ENCODE assay signal across 32 cellular contexts in genomic region chr6:163962627-163963117, GRCh38.
DNase-seq lines count a peak whose midpoint lies in the region; ATAC-seq, FAIRE-seq and TF ChIP-seq lines count a peak whose summit lies in the region.
"Had no signal": no experiment of that assay in that cellular context is flagged by ENCODE, and none has a peak within 500 bp of the region (broad histone marks: within the 10 kb centered on the region; RNA-seq: fewer than 3 reads in every experiment).

No MANE protein-coding gene starts in this region.

- ATAC-seq in left cardiac atrium (peak; percentile 74 to 78), HepG2 (no peak), GM18519 (IDR thresholded peaks at IDR 0.05; ENCODE audit: low FRiP score, unreplicated experiment) (no peak), GM18907 (IDR thresholded peaks at IDR 0.05; ENCODE audit: unreplicated experiment) (no peak)
- ATAC-seq: activated CD8-positive, alpha-beta T cell treated with anti-CD3 and anti-CD28 coated beads, Interleukin-2, amount 10 ng/mL, durations not matched to agents 7 days and 5 days had no signal

- no peaks in the 10 kb centered on the region for H3K36me3 Mint-ChIP-seq in activated CD4-positive, alpha-beta T cell treated with anti-CD3 and anti-CD28 coated beads, Interleukin-2, amount 10 ng/mL, durations not matched to agents 24 days and 14 days (ENCODE audit: low read depth)
- H3K36me3 Mint-ChIP-seq: activated naive CD8-positive, alpha-beta T cell had no signal

- TF ChIP-seq EP300 in HepG2 (IDR thresholded peaks at IDR 0.05; ENCODE audit: low read depth in 2 of 2, low read length in 2 of 2) (no peak), HepG2 (CRISPR knock-in tag; IDR thresholded peaks at IDR 0.05; ENCODE audit: borderline replicate concordance) (no peak)

- H3K36me3 ChIP-seq in HepG2 (replicated peaks in 1 of 2; ENCODE audit: control insufficient read depth in 1 of 2, insufficient read depth in 2 of 2, low read length in 2 of 2) = no peaks in the 10 kb centered on the region
- H3K36me3 ChIP-seq: esophagus squamous epithelium, neutrophil, prostate gland, stomach, tibial nerve had no signal

- FAIRE-seq in HepG2 (lab: Jason Lieb, UNC) = no peak
- FAIRE-seq: G401.6, H1 had no signal

- peaks cover 0 to 60% of the 10 kb centered on the region in 2 experiments; a peak in 3 of 5 replicates for H3K27me3 ChIP-seq in HepG2 (ENCODE audit: control insufficient read depth in 1 of 2, insufficient read depth in 2 of 2, low read length in 2 of 2)
- H3K27me3 ChIP-seq: esophagus squamous epithelium, hepatocyte, neutrophil, stomach, tibial nerve had no signal

- 49% methylated on average over 13 of the region's 13 CpGs for WGBS in HepG2 (ENCODE audit: low lambda C conversion rate)

- no peak for TF ChIP-seq RAD21 in HepG2 (CRISPR knock-in tag; IDR thresholded peaks at IDR 0.05)

- no peak for TF ChIP-seq CTCF in HepG2 (CRISPR knock-in tag; IDR thresholded peaks at IDR 0.05)

- no peak overlapping the region for H3K4me3 Mint-ChIP-seq in activated CD4-positive, alpha-beta T cell treated with anti-CD3 and anti-CD28 coated beads, Interleukin-2, amount 10 ng/mL, durations not matched to agents 24 days and 14 days
- H3K4me3 Mint-ChIP-seq: activated CD8-positive, alpha-beta T cell treated with anti-CD3 and anti-CD28 coated beads, Interleukin-2, amount 10 ng/mL, durations not matched to agents 7 days and 5 days; activated naive CD8-positive, alpha-beta T cell; B cell; T-helper 1 cell treated with Interleukin-12 subunit alpha and Interleukin-12 subunit beta and Interleukin-4 antibody, amounts not matched to agents 30 μg/mL and 1 μg/mL, for 36 hours had no signal

- H3K27ac Mint-ChIP-seq in activated CD4-positive, alpha-beta T cell treated with anti-CD3 and anti-CD28 coated beads, Interleukin-2, amount 10 ng/mL, durations not matched to agents 24 days and 14 days = no peak overlapping the region
- H3K27ac Mint-ChIP-seq: activated CD8-positive, alpha-beta T cell treated with anti-CD3 and anti-CD28 coated beads, Interleukin-2, amount 10 ng/mL, durations not matched to agents 7 days and 5 days; activated naive CD8-positive, alpha-beta T cell; B cell; T-helper 1 cell treated with Interleukin-12 subunit alpha and Interleukin-12 subunit beta and Interleukin-4 antibody, amounts not matched to agents 30 μg/mL and 1 μg/mL, for 36 hours had no signal

- no peaks in the 10 kb centered on the region for H4K20me1 ChIP-seq in HepG2 (ENCODE audit: insufficient read depth, low read length)

- H3K9me3 ChIP-seq in HepG2 (ENCODE audit: low read length) = no peaks in the 10 kb centered on the region
- H3K9me3 ChIP-seq: esophagus squamous epithelium, neutrophil, prostate gland, SK-N-SH, stomach, tibial nerve had no signal

- DNase-seq in activated CD4-positive, alpha-beta T cell treated with anti-CD3 and anti-CD28 coated beads, Interleukin-2, amount 10 ng/mL, durations not matched to agents 24 days and 14 days = peak; percentile 45
- no peak for DNase-seq in activated CD4-positive, alpha-beta T cell treated with anti-CD3 and anti-CD28 coated beads, Interleukin-2, amount 50 U/mL, for 48 hours
- DNase-seq in NCI-H748 (lab: John Stamatoyannopoulos, UW; ENCODE audit: unreplicated experiment) (peak; percentile 94), left cardiac atrium (peak; percentile 66), NOMO-1 treated with dmso at 0.1 percent for 144 hours (lab: John Stamatoyannopoulos, UW; ENCODE audit: unreplicated experiment) (no peak), HepG2 (ENCODE audit: low spot score) (no peak)
- DNase-seq: activated CD4-positive, CD25-positive, alpha-beta regulatory T cell treated with anti-CD3 and anti-CD28 coated beads, Interleukin-2, amount 50 U/mL, for 72 hours; activated CD8-positive, alpha-beta T cell treated with anti-CD3 and anti-CD28 coated beads, Interleukin-2, amount 10 ng/mL, durations not matched to agents 7 days and 5 days; activated T-cell treated with anti-CD3 and anti-CD28 coated beads for 4 hours; aorta; caudate nucleus; cortex of kidney; DMS53; esophagus squamous epithelium; foreskin melanocyte; Kasumi-1; NCI-H187 treated with DMSO at 0.1 percent for 48 hours; NCI-H524; SK-N-SH; stomach had no signal

- no peak for TF ChIP-seq POLR2A in HepG2 (IDR thresholded peaks at IDR 0.05; ENCODE audit: insufficient read depth in 1 of 2, low read depth in 2 of 2, low read length in 2 of 2)

- no peak overlapping the region for H2AFZ ChIP-seq in HepG2 (ENCODE audit: low read length)
- H2AFZ ChIP-seq: hepatocyte had no signal

- no peaks in the 10 kb centered on the region for H3K79me2 ChIP-seq in HepG2 (ENCODE audit: insufficient read depth, low read length)
- H3K79me2 ChIP-seq: hepatocyte had no signal

- no peaks in the 10 kb centered on the region for H3K9me3 Mint-ChIP-seq in activated CD4-positive, alpha-beta T cell treated with anti-CD3 and anti-CD28 coated beads, Interleukin-2, amount 10 ng/mL, durations not matched to agents 24 days and 14 days
- H3K9me3 Mint-ChIP-seq: T-helper 1 cell treated with Interleukin-12 subunit alpha and Interleukin-12 subunit beta and Interleukin-4 antibody, amounts not matched to agents 30 μg/mL and 1 μg/mL, for 36 hours had no signal

- POLR2A ChIA-PET in HepG2 (lab: Yijun Ruan, JAX) = no interaction called here

- H3K4me2 ChIP-seq in HepG2 (ENCODE audit: low read depth, low read length) = no peak overlapping the region
- H3K4me2 ChIP-seq: hepatocyte, SK-N-SH had no signal

- CTCF ChIA-PET in HepG2 (lab: Yijun Ruan, JAX; ENCODE audit: low intra/inter-chr PET ratio, low total read pairs) = no interaction called here

- no TSS peak for BruUV-seq in HepG2 (replicated peaks; lab: Mats Ljungman, UMichigan)

- H3K4me1 Mint-ChIP-seq in activated CD4-positive, alpha-beta T cell treated with anti-CD3 and anti-CD28 coated beads, Interleukin-2, amount 10 ng/mL, durations not matched to agents 24 days and 14 days = no peaks in the 10 kb centered on the region
- H3K4me1 Mint-ChIP-seq: B cell had no signal

- H3K4me1 ChIP-seq in HepG2 (ENCODE audit: insufficient read depth, low read length) = no peaks in the 10 kb centered on the region
- H3K4me1 ChIP-seq: prostate gland had no signal

- H3K9ac ChIP-seq in HepG2 (ENCODE audit: insufficient read depth, low read depth, low read length) = no peak overlapping the region
- H3K9ac ChIP-seq: SK-N-SH had no signal

- no peak overlapping the region for H3K27ac ChIP-seq in HepG2 (ENCODE audit: extremely low read length, insufficient read depth, low read length)
- H3K27ac ChIP-seq: esophagus squamous epithelium, hepatocyte, HL-60, neutrophil, prostate gland, tibial nerve had no signal

- H3K27me3 Mint-ChIP-seq in activated CD4-positive, alpha-beta T cell treated with anti-CD3 and anti-CD28 coated beads, Interleukin-2, amount 10 ng/mL, durations not matched to agents 24 days and 14 days = no peaks in the 10 kb centered on the region

- no peak overlapping the region for H3K4me3 ChIP-seq in HepG2 (replicated peaks in 1 of 3; ENCODE audit: insufficient read depth in 1 of 3, low read depth in 2 of 3, low read length in 3 of 3)
- H3K4me3 ChIP-seq: esophagus squamous epithelium, hepatocyte, prostate gland, stomach, tibial nerve had no signal

- in situ Hi-C loops in HepG2 (cut with HindIII; ENCODE audit: extremely low pct_ligation_motif_present, low pct_unique_long_range_greater_than_20kb) = no loop called here

- intact Hi-C loops in activated CD4-positive, alpha-beta T cell treated with anti-CD3 and anti-CD28 coated beads, Interleukin-2, amount 10 ng/mL, durations not matched to agents 24 days and 14 days (cut with micrococcal nuclease) = no loop called here
- intact Hi-C loops in left cardiac atrium (cut with DNase I) = loop anchor here (2.0 to 10.0 kb wide), 3 partner anchors 136 to 146 kb away; no protein-coding TSS in a partner anchor
- intact Hi-C loops in HepG2 (cut with micrococcal nuclease; ENCODE audit: unreplicated experiment) = no loop called here

TF ChIP-seq in HepG2, 621 proteins besides CTCF, POLR2A, EP300 and RAD21 (continues in another document):
- TF ChIP-seq ZNF225 (CRISPR knock-in tag; IDR thresholded peaks at IDR 0.05) (no peak), ZNF629 (CRISPR knock-in tag; conservative IDR thresholded peaks at IDR 0.05) (no peak), SAP130 (CRISPR knock-in tag; IDR thresholded peaks at IDR 0.05; ENCODE audit: low read depth) (no peak), ZNF333 (CRISPR knock-in tag; IDR thresholded peaks at IDR 0.05; ENCODE audit: borderline replicate concordance) (no peak), ZNF251 (CRISPR knock-in tag; IDR thresholded peaks at IDR 0.05) (no peak), ZNF740 (CRISPR knock-in tag; IDR thresholded peaks at IDR 0.05) (no peak), ZFP41 (CRISPR knock-in tag; IDR thresholded peaks at IDR 0.05; ENCODE audit: borderline replicate concordance) (no peak), ATF1 (CRISPR knock-in tag; IDR thresholded peaks at IDR 0.05) (no peak), ZBTB8A (CRISPR knock-in tag; IDR thresholded peaks at IDR 0.05; ENCODE audit: borderline replicate concordance, low read depth) (no peak), CHD2 (IDR thresholded peaks at IDR 0.05; ENCODE audit: low read depth, low read length) (no peak), KLF13 (CRISPR knock-in tag; IDR thresholded peaks at IDR 0.05) (no peak), MIER3 (CRISPR knock-in tag; IDR thresholded peaks at IDR 0.05; ENCODE audit: borderline replicate concordance) (no peak), ZNF460 (CRISPR knock-in tag; IDR thresholded peaks at IDR 0.05; ENCODE audit: borderline replicate concordance) (no peak), ZNF414 (CRISPR knock-in tag; IDR thresholded peaks at IDR 0.05) (no peak)

Comparison
In these comparisons a context has a peak if more than half of its experiments do, and no peak if none do; other contexts are left out.
1. DNase-seq: peak in activated CD4-positive, alpha-beta T cell treated with anti-CD3 and anti-CD28 coated beads, Interleukin-2, amount 10 ng/mL, durations not matched to agents 24 days and 14 days (single experiment), NCI-H748 (single experiment) and left cardiac atrium (single experiment); none in activated CD4-positive, alpha-beta T cell treated with anti-CD3 and anti-CD28 coated beads, Interleukin-2, amount 50 U/mL, for 48 hours (0 of 2), NOMO-1 treated with dmso at 0.1 percent for 144 hours (single experiment) and HepG2 (single experiment).
2. ATAC-seq: peak in left cardiac atrium (2 of 2); none in HepG2 (single experiment), GM18519 (single experiment) and GM18907 (single experiment).
3. intact Hi-C loops: an anchor here in left cardiac atrium (2.0 to 10.0 kb wide); none called in activated CD4-positive, alpha-beta T cell treated with anti-CD3 and anti-CD28 coated beads, Interleukin-2, amount 10 ng/mL, durations not matched to agents 24 days and 14 days and HepG2.